10 cellular contexts compared by ENCODE assay signal in genomic region chr19:15466851-15467733, GRCh38. TPM values are rescaled to one million over a fixed set of nuclear protein-coding genes. Genes with fewer than 3 reads are reported as not detected.
DNase-seq lines count a peak whose midpoint lies in the region; ATAC-seq lines count a peak whose summit lies in the region.
"Had no signal": no experiment of that assay in that cellular context is flagged by ENCODE, and none has a peak within 500 bp of the region (broad histone marks: within the 10 kb centered on the region; RNA-seq: fewer than 3 reads in every experiment).

No MANE protein-coding gene starts in this region.

- H3K9me3 ChIP-seq in CD8-positive, alpha-beta memory T cell (ENCODE audit: low read length), result no peaks in the 10 kb centered on the region
- H3K9me3 ChIP-seq: heart left ventricle had no signal

- no peak overlapping the region for H3K27ac ChIP-seq in CD8-positive, alpha-beta memory T cell (ENCODE audit: low read depth, low read length)

- DNase-seq in CD8-positive, alpha-beta memory T cell, result peak; percentile 22 to 72 (median 38)
- DNase-seq in NAMALWA (ENCODE audit: low spot score) (peak; percentile 54), HK-2 (ENCODE audit: unreplicated experiment) (no peak), GM19240 (ENCODE audit: insufficient read length, low spot score) (no peak)
- peak; percentile 21 to 35 for DNase-seq in stimulated activated CD4-positive, alpha-beta T cell treated with anti-CD3 and anti-CD28 coated beads, Interleukin-15, amount 100 ng/mL, for 1 hour (ENCODE audit: low read depth in 1 of 2, low spot score in 1 of 2)
- DNase-seq: heart left ventricle had no signal

- peaks cover 0 to 3% of the 10 kb centered on the region in 2 donors for H3K27me3 Mint-ChIP-seq in CD8-positive, alpha-beta memory T cell
- H3K27me3 Mint-ChIP-seq in activated T-helper 17 cell treated with anti-CD3 and anti-CD28 coated beads, Interleukin-2, amount 50 U/mL, for 72 hours, result peaks cover 4% of the 10 kb centered on the region

- H3K4me1 ChIP-seq in CD8-positive, alpha-beta memory T cell (ENCODE audit: insufficient read depth, low read length), result peaks cover 60% of the 10 kb centered on the region

- POLR2A ChIA-PET in CD8-positive, alpha-beta memory T cell (lab: Charles Lee), result interaction anchor here (0.6 to 3.4 kb wide), 5 partner anchors 15 to 89 kb away, joined by 3 to 13 read pairs (median 4); partner anchors contain the start of gene AKAP8

- no peaks in the 10 kb centered on the region for H3K36me3 ChIP-seq in CD8-positive, alpha-beta memory T cell (ENCODE audit: insufficient read depth, low read length)
- H3K36me3 ChIP-seq: heart left ventricle had no signal

- H3K4me1 Mint-ChIP-seq in CD8-positive, alpha-beta memory T cell, result peaks cover 52 to 72% (median 65%) of the 10 kb centered on the region in 3 donors
- H3K4me1 Mint-ChIP-seq in activated T-helper 17 cell treated with anti-CD3 and anti-CD28 coated beads, Interleukin-2, amount 50 U/mL, for 72 hours, result peaks cover 31% of the 10 kb centered on the region

- peak overlapping the region; percentile 82 to 98 (median 90) for H3K27ac Mint-ChIP-seq in CD8-positive, alpha-beta memory T cell
- H3K27ac Mint-ChIP-seq in activated T-helper 17 cell treated with anti-CD3 and anti-CD28 coated beads, Interleukin-2, amount 50 U/mL, for 72 hours, result peak overlapping the region; percentile 94

- H3K27me3 ChIP-seq in CD8-positive, alpha-beta memory T cell (ENCODE audit: insufficient read depth, low read length, poor library complexity, severe bottlenecking), result no peaks in the 10 kb centered on the region

- CTCF ChIA-PET in CD8-positive, alpha-beta memory T cell (lab: Charles Lee), result interaction anchor here (1.1 to 2.5 kb wide), 8 partner anchors 11 to 88 kb away, joined by 3 to 22 read pairs (median 5); partner anchors contain the start of gene PGLYRP2

- H3K9me3 Mint-ChIP-seq in CD8-positive, alpha-beta memory T cell, result no peaks in the 10 kb centered on the region
- H3K9me3 Mint-ChIP-seq in activated T-helper 17 cell treated with anti-CD3 and anti-CD28 coated beads, Interleukin-2, amount 50 U/mL, for 72 hours, result no peaks in the 10 kb centered on the region

- no peak overlapping the region for H3K4me3 ChIP-seq in CD8-positive, alpha-beta memory T cell (ENCODE audit: low read length)

- H3K36me3 Mint-ChIP-seq in CD8-positive, alpha-beta memory T cell, result peaks cover 0 to 18% (median 0%) of the 10 kb centered on the region in 3 donors
- H3K36me3 Mint-ChIP-seq in activated T-helper 17 cell treated with anti-CD3 and anti-CD28 coated beads, Interleukin-2, amount 50 U/mL, for 72 hours (ENCODE audit: low read depth), result peaks cover 33% of the 10 kb centered on the region

- peak overlapping the region; percentile 58 to 89 (median 76) for H3K4me3 Mint-ChIP-seq in CD8-positive, alpha-beta memory T cell
- H3K4me3 Mint-ChIP-seq in activated T-helper 17 cell treated with anti-CD3 and anti-CD28 coated beads, Interleukin-2, amount 50 U/mL, for 72 hours, result peak overlapping the region; percentile 74

- ATAC-seq in GM21576 (IDR thresholded peaks at IDR 0.05; ENCODE audit: unreplicated experiment) (peak; percentile 61), GM21360 (IDR thresholded peaks at IDR 0.05; ENCODE audit: unreplicated experiment) (no peak)
- ATAC-seq in activated T-helper 17 cell treated with anti-CD3 and anti-CD28 coated beads, Interleukin-2, amount 50 U/mL, for 72 hours (replicated peaks), result peak; percentile 81

RNA-seq across cellular contexts. Expression of gene RASAL3, which starts 2.7 kb away (rescaled TPM):
- total RNA-seq in CD8-positive, alpha-beta memory T cell, result 100 to 1,000 TPM; 120 to 125 TPM
- polyA plus RNA-seq in CD8-positive, alpha-beta memory T cell, result 144 TPM
- 100 to 1,000 TPM; 126 to 134 TPM for total RNA-seq in activated T-helper 17 cell treated with anti-CD3 and anti-CD28 coated beads, Interleukin-2, amount 50 U/mL, for 72 hours

RNA-seq across cellular contexts. Expression of gene PGLYRP2, which starts 12.2 kb away (rescaled TPM):
- under 1 TPM in 1 of 2 experiments, not detected in 1; 0.13 TPM for total RNA-seq in CD8-positive, alpha-beta memory T cell
- polyA plus RNA-seq in CD8-positive, alpha-beta memory T cell, result 0.49 TPM
- total RNA-seq in activated T-helper 17 cell treated with anti-CD3 and anti-CD28 coated beads, Interleukin-2, amount 50 U/mL, for 72 hours, result under 1 TPM in 1 of 2 donors, not detected in 1; 0.11 TPM
- total RNA-seq: heart left ventricle, urinary bladder had no signal
- polyA plus RNA-seq: heart left ventricle had no signal

RNA-seq across cellular contexts. Expression of gene WIZ, which starts 17.3 kb away (rescaled TPM):
- 10 to 100 TPM; 28.9 to 31.2 TPM for total RNA-seq in CD8-positive, alpha-beta memory T cell
- polyA plus RNA-seq in CD8-positive, alpha-beta memory T cell, result 1.8 TPM
- total RNA-seq in activated T-helper 17 cell treated with anti-CD3 and anti-CD28 coated beads, Interleukin-2, amount 50 U/mL, for 72 hours, result 10 to 100 TPM; 27.7 to 30.0 TPM

RNA-seq across cellular contexts. Expression of gene CYP4F22, which starts 41.2 kb away (rescaled TPM):
- total RNA-seq in CD8-positive, alpha-beta memory T cell, result under 1 TPM; 0.71 to 0.79 TPM
- 5.1 TPM for polyA plus RNA-seq in CD8-positive, alpha-beta memory T cell
- total RNA-seq in activated T-helper 17 cell treated with anti-CD3 and anti-CD28 coated beads, Interleukin-2, amount 50 U/mL, for 72 hours, result under 1 TPM; 0.58 to 0.73 TPM
- polyA plus RNA-seq: heart left ventricle had no signal

RNA-seq across cellular contexts. Expression of gene AKAP8L, which starts 48.3 kb away (rescaled TPM):
- 10 to 100 TPM; 74.5 to 74.9 TPM for total RNA-seq in CD8-positive, alpha-beta memory T cell
- 69.8 TPM for polyA plus RNA-seq in CD8-positive, alpha-beta memory T cell
- 10 to 100 TPM; 64.8 to 68.4 TPM for total RNA-seq in activated T-helper 17 cell treated with anti-CD3 and anti-CD28 coated beads, Interleukin-2, amount 50 U/mL, for 72 hours

Comparison
In these comparisons a context has a peak if more than half of its experiments do, and no peak if none do; other contexts are left out.
1. DNase-seq: peak in CD8-positive, alpha-beta memory T cell (5 of 5), NAMALWA (single experiment) and stimulated activated CD4-positive, alpha-beta T cell treated with anti-CD3 and anti-CD28 coated beads, Interleukin-15, amount 100 ng/mL, for 1 hour (2 of 2); none in HK-2 (single experiment) and GM19240 (single experiment).